3 cellular contexts compared by ENCODE assay signal in genomic region chrX:51710264-51710987, GRCh38. TPM values are rescaled to one million over a fixed set of nuclear protein-coding genes. Genes with fewer than 3 reads are reported as not detected.
"Had no signal": no experiment of that assay in that cellular context is flagged by ENCODE, and none has a peak within 500 bp of the region (broad histone marks: within the 10 kb centered on the region; RNA-seq: fewer than 3 reads in every experiment).

CENPVL1 (plus strand) TSS chrX:51710512; CDS start chrX:51710512, 0 bp downstream.

RNA-seq across cellular contexts. Expression of gene CENPVL1, which starts in this region (rescaled TPM):
- total RNA-seq: GM23248, H4, HFFc6 had no signal
- polyA plus RNA-seq: GM23248 had no signal
